In genomic region chr17:78532922-78533640, GRCh38 we compare ENCODE assay signal across 12 cellular contexts. TPM values are rescaled to one million over a fixed set of nuclear protein-coding genes. Genes with fewer than 3 reads are reported as not detected.
A peak's percentile ranks its signal among the peaks of the same experiment; 100 is the strongest.
DNase-seq lines count a peak whose midpoint lies in the region; ATAC-seq, FAIRE-seq and TF ChIP-seq lines count a peak whose summit lies in the region.
"Had no signal": no experiment of that assay in that cellular context is flagged by ENCODE, and none has a peak within 500 bp of the region (broad histone marks: within the 10 kb centered on the region; RNA-seq: fewer than 3 reads in every experiment).

No MANE protein-coding gene starts in this region.

- no peak overlapping the region for H3K4me3 Mint-ChIP-seq in astrocyte (ENCODE audit: unreplicated experiment)
- H3K4me3 Mint-ChIP-seq: naive B cell, type B pancreatic cell had no signal

- peaks cover 11% of the 10 kb centered on the region for H3K4me1 ChIP-seq in HEK293 (ENCODE audit: control insufficient read depth, insufficient read depth, low read length)
- H3K4me1 ChIP-seq in astrocyte (ENCODE audit: insufficient read depth, low read length) = no peaks in the 10 kb centered on the region

- H3K4me1 Mint-ChIP-seq in astrocyte (ENCODE audit: low read depth, unreplicated experiment) = no peaks in the 10 kb centered on the region
- H3K4me1 Mint-ChIP-seq: naive B cell had no signal

- H3K27me3 ChIP-seq in astrocyte (ENCODE audit: insufficient read depth, low read length) (no peaks in the 10 kb centered on the region), WERI-Rb-1 (ENCODE audit: insufficient read depth, low read depth, severe bottlenecking) (no peaks in the 10 kb centered on the region)

- no peak for FAIRE-seq in astrocyte (lab: Jason Lieb, UNC)

- peaks cover 5% of the 10 kb centered on the region for H3K9me3 Mint-ChIP-seq in astrocyte (ENCODE audit: unreplicated experiment)
- H3K9me3 Mint-ChIP-seq: naive B cell, type B pancreatic cell had no signal

- H3K27me3 Mint-ChIP-seq in astrocyte (ENCODE audit: low read depth, unreplicated experiment) = peaks cover 13% of the 10 kb centered on the region
- H3K27me3 Mint-ChIP-seq: type B pancreatic cell had no signal

- no peaks in the 10 kb centered on the region for H4K20me1 ChIP-seq in astrocyte (ENCODE audit: insufficient read depth, low read length)

- POLR2A ChIA-PET in HEK293 (lab: Yijun Ruan, JAX) = no interaction called here

- DNase-seq in AG20443 (ENCODE audit: low spot score) = peak; percentile 70
- peak; percentile 83 for DNase-seq in astrocyte (ENCODE audit: low read depth)
- DNase-seq in kidney tubule cell (ENCODE audit: low spot score) = peak; percentile 80
- no peak for DNase-seq in omental fat pad (ENCODE audit: low spot score)
- no peak for DNase-seq in WERI-Rb-1
- DNase-seq: naive B cell, NCI-H2171, SHP77 treated with DMSO at 0.1 percent for 48 hours had no signal

- no peak overlapping the region for H3K27ac Mint-ChIP-seq in astrocyte (ENCODE audit: unreplicated experiment)
- H3K27ac Mint-ChIP-seq: type B pancreatic cell had no signal

- no peak for ATAC-seq in GM21576 (IDR thresholded peaks at IDR 0.05; ENCODE audit: unreplicated experiment)
- no peak for ATAC-seq in GM21423 (IDR thresholded peaks at IDR 0.05; ENCODE audit: unreplicated experiment)
- no peak for ATAC-seq in omental fat pad (ENCODE audit: low FRiP score)

- no peak overlapping the region for H3K27ac ChIP-seq in HEK293 (ENCODE audit: extremely low read depth, low read depth, low read length)
- no peak overlapping the region for H3K27ac ChIP-seq in astrocyte (ENCODE audit: low read depth, low read length)
- H3K27ac ChIP-seq in WERI-Rb-1 = no peak overlapping the region

- no peaks in the 10 kb centered on the region for H3K79me2 ChIP-seq in astrocyte (ENCODE audit: insufficient read depth, low read length)

- CTCF ChIA-PET in HEK293 (lab: Yijun Ruan, JAX) = interaction anchor here (0.9 kb wide), 1 partner anchor 35 kb away, joined by 4 read pairs; no protein-coding TSS in a partner anchor

- no peak overlapping the region for H3K4me2 ChIP-seq in astrocyte (ENCODE audit: low read length)

- H3K4me3 ChIP-seq in HEK293 (ENCODE audit: low read depth, low read length) (no peak overlapping the region), astrocyte (ENCODE audit: insufficient read depth, low read depth, low read length) (no peak overlapping the region), WERI-Rb-1 (ENCODE audit: low read depth, low read length) (no peak overlapping the region)

- H3K9me3 ChIP-seq in HEK293 (ENCODE audit: control insufficient read depth, insufficient read depth, low read depth, low read length) = no peaks in the 10 kb centered on the region
- H3K9me3 ChIP-seq in astrocyte (ENCODE audit: insufficient read depth, low read depth, low read length) = no peaks in the 10 kb centered on the region
- no peaks in the 10 kb centered on the region for H3K9me3 ChIP-seq in WERI-Rb-1 (ENCODE audit: severe bottlenecking)

- TF ChIP-seq CTCF in HEK293 (tag by site-specific recombination; IDR thresholded peaks at IDR 0.05) = no peak
- no peak for TF ChIP-seq CTCF in astrocyte (IDR thresholded peaks at IDR 0.05; ENCODE audit: insufficient read depth, low read depth, low read length)
- no peak for TF ChIP-seq CTCF in omental fat pad (IDR thresholded peaks at IDR 0.05)
- TF ChIP-seq CTCF in WERI-Rb-1 (IDR thresholded peaks at IDR 0.05; ENCODE audit: low read depth, low read length) = no peak

- H3K9ac ChIP-seq in astrocyte (ENCODE audit: low read length) = peak overlapping the region; percentile 19

- no peaks in the 10 kb centered on the region for H3K36me3 ChIP-seq in HEK293 (ENCODE audit: control insufficient read depth in 2 of 2, insufficient read depth in 1 of 2, low read length in 2 of 2)
- H3K36me3 ChIP-seq in astrocyte (ENCODE audit: insufficient read depth, low read length) = no peaks in the 10 kb centered on the region
- no peaks in the 10 kb centered on the region for H3K36me3 ChIP-seq in WERI-Rb-1

- H2AFZ ChIP-seq in astrocyte (ENCODE audit: low read depth, low read length) = no peak overlapping the region

- H3K36me3 Mint-ChIP-seq in astrocyte (ENCODE audit: low read depth, unreplicated experiment) = no peaks in the 10 kb centered on the region
- H3K36me3 Mint-ChIP-seq: naive B cell, type B pancreatic cell had no signal

TF ChIP-seq in HEK293, 187 proteins besides CTCF, POLR2A, EP300 and RAD21:
- no peak for TF ChIP-seq ZNF692 (tag by site-specific recombination; IDR thresholded peaks at IDR 0.05)
- TF ChIP-seq ZNF623 (tag by site-specific recombination; IDR thresholded peaks at IDR 0.05) = peak; percentile 99
- no peak for TF ChIP-seq ZNF701 (tag by site-specific recombination; IDR thresholded peaks at IDR 0.05)
- TF ChIP-seq SETDB1 (IDR thresholded peaks at IDR 0.05; ENCODE audit: insufficient read length, low read length) = no peak

RNA-seq across cellular contexts. Expression of gene DNAH17, which starts 44.1 kb away (rescaled TPM):
- total RNA-seq in astrocyte (0.12 and 0.14 TPM in 2 replicates), omental fat pad (1 to 10 TPM in 1 of 4 donors, under 1 TPM in 3; 0.24 to 1.4 (median 0.34) TPM)

Comparison
In these comparisons a context has a peak if more than half of its experiments do, and no peak if none do; other contexts are left out.
1. DNase-seq: peak in AG20443 (single experiment), astrocyte (single experiment) and kidney tubule cell (single experiment); none in omental fat pad (single experiment) and WERI-Rb-1 (single experiment).